In the genomic region with DNA sequence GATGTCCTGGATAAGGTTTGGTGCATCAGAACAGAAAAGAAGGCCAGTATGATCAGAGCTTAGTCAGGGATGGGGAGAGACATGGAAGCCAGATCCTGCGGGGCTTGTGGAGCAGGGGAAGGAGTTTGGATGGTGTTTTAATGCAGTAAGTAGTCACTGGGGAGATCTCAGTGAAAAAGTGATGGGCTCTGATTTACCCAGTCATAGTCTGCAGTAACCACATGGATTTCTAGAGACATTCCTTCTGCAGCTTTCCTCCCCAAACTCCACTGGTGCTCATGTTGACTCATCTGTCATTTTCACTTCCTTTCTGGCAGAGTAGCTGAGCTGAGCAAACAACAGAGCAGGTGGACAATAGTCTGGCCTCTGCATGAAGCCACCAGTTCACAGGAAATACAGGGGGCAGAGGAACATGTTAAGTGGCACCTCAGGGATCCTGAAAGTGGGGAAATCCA, we compare ENCODE assay signal across 8 cellular contexts.
A peak's percentile ranks its signal among the peaks of the same experiment; 100 is the strongest.
DNase-seq lines count a peak whose midpoint lies in the region; ATAC-seq and TF ChIP-seq lines count a peak whose summit lies in the region.

No MANE protein-coding gene starts in this region.

- TF ChIP-seq CTCF in CD8-positive, alpha-beta T cell (IDR thresholded peaks at IDR 0.05): no peak
- TF ChIP-seq CTCF in kidney epithelial cell (IDR thresholded peaks at IDR 0.05; ENCODE audit: insufficient read depth, low read length, poor library complexity, severe bottlenecking): no peak
- TF ChIP-seq CTCF in esophagus squamous epithelium (IDR thresholded peaks at IDR 0.05): no peak

- no peak for DNase-seq in CD8-positive, alpha-beta T cell
- DNase-seq in T1000 (lab: John Stamatoyannopoulos, UW): peak; percentile 46
- peak; percentile 77 for DNase-seq in kidney epithelial cell (ENCODE audit: low read depth)
- no peak for DNase-seq in esophagus squamous epithelium (lab: John Stamatoyannopoulos, UW)
- no peak for DNase-seq in head of caudate nucleus

- H3K27ac Mint-ChIP-seq in CD8-positive, alpha-beta T cell: peak overlapping the region; percentile 71
- H3K27ac Mint-ChIP-seq in IgD-negative memory B cell: peak overlapping the region; percentile 63 to 95 (median 74)

- no peak overlapping the region for H3K27ac ChIP-seq in CD8-positive, alpha-beta T cell (ENCODE audit: low read depth, low read length)
- H3K27ac ChIP-seq in esophagus squamous epithelium: no peak overlapping the region

- H3K9me3 ChIP-seq in CD8-positive, alpha-beta T cell (ENCODE audit: low read length): no peaks in the 10 kb centered on the region
- no peaks in the 10 kb centered on the region for H3K9me3 ChIP-seq in esophagus squamous epithelium

- no peak for TF ChIP-seq POLR2A in esophagus squamous epithelium (IDR thresholded peaks at IDR 0.05)

- H3K4me1 ChIP-seq in CD8-positive, alpha-beta T cell (ENCODE audit: insufficient read depth, low read length): no peaks in the 10 kb centered on the region
- peaks cover 0 to 10% (median 0%) of the 10 kb centered on the region in 3 donors for H3K4me1 ChIP-seq in esophagus squamous epithelium

- H3K4me3 Mint-ChIP-seq in CD8-positive, alpha-beta T cell: no peak overlapping the region
- H3K4me3 Mint-ChIP-seq in IgD-negative memory B cell: peak overlapping the region in 3 of 4 donors; percentile 2 to 82 (median 39)

- H3K27me3 ChIP-seq in CD8-positive, alpha-beta T cell (ENCODE audit: insufficient read depth, low read length): no peaks in the 10 kb centered on the region
- no peaks in the 10 kb centered on the region for H3K27me3 ChIP-seq in kidney epithelial cell (ENCODE audit: control insufficient read depth, insufficient read depth, low read length)
- no peaks in the 10 kb centered on the region for H3K27me3 ChIP-seq in esophagus squamous epithelium

- peaks cover 16% of the 10 kb centered on the region for H3K36me3 Mint-ChIP-seq in CD8-positive, alpha-beta T cell
- H3K36me3 Mint-ChIP-seq in IgD-negative memory B cell: peaks cover 3% of the 10 kb centered on the region

- POLR2A ChIA-PET in CD8-positive, alpha-beta T cell (lab: Charles Lee): interaction anchor here (1.1 kb wide), 1 partner anchor 135 kb away, joined by 5 read pairs; no protein-coding TSS in a partner anchor

- no peak overlapping the region for H3K4me3 ChIP-seq in CD8-positive, alpha-beta T cell (ENCODE audit: low read depth, low read length)
- H3K4me3 ChIP-seq in kidney epithelial cell (ENCODE audit: low read depth, low read length): no peak overlapping the region
- no peak overlapping the region for H3K4me3 ChIP-seq in esophagus squamous epithelium

- CTCF ChIA-PET in CD8-positive, alpha-beta T cell (lab: Charles Lee): interaction anchor here (0.6 to 0.8 kb wide), 2 partner anchors 12 to 15 kb away, joined by 3 read pairs; no protein-coding TSS in a partner anchor

- no peak for ATAC-seq in CD8-positive, alpha-beta T cell
- peak; percentile 65 for ATAC-seq in GM19351 (IDR thresholded peaks at IDR 0.05; ENCODE audit: unreplicated experiment)
- no peak for ATAC-seq in GM21723 (IDR thresholded peaks at IDR 0.05; ENCODE audit: unreplicated experiment)

- H3K36me3 ChIP-seq in CD8-positive, alpha-beta T cell (ENCODE audit: insufficient read depth, low read length): no peaks in the 10 kb centered on the region
- H3K36me3 ChIP-seq in kidney epithelial cell (ENCODE audit: control insufficient read depth, insufficient read depth, low read length) (peaks cover 2% of the 10 kb centered on the region), esophagus squamous epithelium (peaks cover 0 to 32% (median 22%) of the 10 kb centered on the region in 3 donors)

- no peaks in the 10 kb centered on the region for H3K4me1 Mint-ChIP-seq in CD8-positive, alpha-beta T cell (ENCODE audit: low read depth)
- peaks cover 15 to 19% (median 17%) of the 10 kb centered on the region in 3 donors for H3K4me1 Mint-ChIP-seq in IgD-negative memory B cell

- WGBS in esophagus squamous epithelium, 2 donors: 60 to 78% methylated on average over 1 of the region's 1 CpG

- peaks cover 5% of the 10 kb centered on the region for H3K9me3 Mint-ChIP-seq in CD8-positive, alpha-beta T cell
- H3K9me3 Mint-ChIP-seq in IgD-negative memory B cell: no peaks in the 10 kb centered on the region

- intact Hi-C loops in CD8-positive, alpha-beta T cell (cut with DNase I, micrococcal nuclease): no loop called here
- intact Hi-C loops in esophagus squamous epithelium (cut with DNase I): no loop called here
- intact Hi-C loops in head of caudate nucleus (cut with DNase I): no loop called here

- no peaks in the 10 kb centered on the region for H3K27me3 Mint-ChIP-seq in CD8-positive, alpha-beta T cell (ENCODE audit: low read depth)
- H3K27me3 Mint-ChIP-seq in IgD-negative memory B cell: no peaks in the 10 kb centered on the region

Comparison
In these comparisons a context has a peak if more than half of its experiments do, and no peak if none do; other contexts are left out.
1. DNase-seq: peak in T1000 (single experiment) and kidney epithelial cell (single experiment); none in CD8-positive, alpha-beta T cell (0 of 7), esophagus squamous epithelium (single experiment) and head of caudate nucleus (0 of 42).